In the genomic region with DNA sequence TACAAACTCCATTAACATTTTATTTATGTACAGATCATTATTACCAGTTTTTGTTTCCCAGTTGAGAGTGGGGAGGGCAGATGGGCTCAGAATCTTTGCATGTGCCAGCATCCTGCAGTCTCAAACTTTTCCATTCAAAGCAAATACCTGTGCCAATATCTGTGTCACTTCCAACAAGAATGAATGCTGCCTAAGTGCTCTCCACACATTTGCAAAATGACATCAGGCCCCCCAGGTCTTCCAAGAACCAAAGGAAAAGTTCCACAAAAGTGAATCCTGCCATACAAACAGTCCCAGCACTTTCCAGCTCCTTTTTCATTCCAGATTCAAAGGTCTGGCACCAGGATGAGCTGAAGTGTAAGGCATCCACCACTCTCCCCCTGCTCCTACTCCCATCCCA, we compare ENCODE assay signal across 15 cellular contexts. TPM values are rescaled to one million over a fixed set of nuclear protein-coding genes. Genes with fewer than 3 reads are reported as not detected.
"Had no signal": no experiment of that assay in that cellular context is flagged by ENCODE, and none has a peak within 500 bp of the region (broad histone marks: within the 10 kb centered on the region; RNA-seq: fewer than 3 reads in every experiment).

No MANE protein-coding gene starts in this region.

- H3K36me3 Mint-ChIP-seq: activated naive CD8-positive, alpha-beta T cell treated with anti-CD3 and anti-CD28 coated beads for 36 hours; natural killer cell treated with Interleukin-12 subunit alpha and Interleukin-12 subunit beta and Interleukin-15 and Interleukin-18, amount 100 ng/mL, for 72 hours had no signal

- H3K27me3 Mint-ChIP-seq: activated naive CD8-positive, alpha-beta T cell treated with anti-CD3 and anti-CD28 coated beads for 36 hours; natural killer cell treated with Interleukin-12 subunit alpha and Interleukin-12 subunit beta and Interleukin-15 and Interleukin-18, amount 100 ng/mL, for 72 hours had no signal

- H3K27me3 ChIP-seq: SJSA1 had no signal

- H3K27ac Mint-ChIP-seq: activated CD4-positive, alpha-beta memory T cell treated with anti-CD3 and anti-CD28 coated beads, Interleukin-2, amount 10 ng/mL, durations not matched to agents 7 days and 5 days; activated naive CD8-positive, alpha-beta T cell treated with anti-CD3 and anti-CD28 coated beads for 36 hours; activated T-cell treated with anti-CD3 and anti-CD28 coated beads, Interleukin-2, amount 50 U/mL, for 72 hours; natural killer cell treated with Interleukin-12 subunit alpha and Interleukin-12 subunit beta and Interleukin-15 and Interleukin-18, amount 100 ng/mL, for 72 hours had no signal

- H3K4me3 Mint-ChIP-seq: activated CD4-positive, alpha-beta memory T cell treated with anti-CD3 and anti-CD28 coated beads, Interleukin-2, amount 10 ng/mL, durations not matched to agents 7 days and 5 days; activated naive CD8-positive, alpha-beta T cell treated with anti-CD3 and anti-CD28 coated beads for 36 hours; activated T-cell treated with anti-CD3 and anti-CD28 coated beads, Interleukin-2, amount 50 U/mL, for 72 hours; natural killer cell treated with Interleukin-12 subunit alpha and Interleukin-12 subunit beta and Interleukin-15 and Interleukin-18, amount 100 ng/mL, for 72 hours had no signal

- H3K9me3 ChIP-seq: SJSA1 had no signal

- H3K27ac ChIP-seq: epithelial cell of prostate, SJSA1 had no signal

- ATAC-seq: activated T-cell treated with anti-CD3 and anti-CD28 coated beads, Interleukin-2, amount 50 U/mL, for 72 hours; natural killer cell treated with Interleukin-12 subunit alpha and Interleukin-12 subunit beta and Interleukin-15 and Interleukin-18, amount 100 ng/mL, for 72 hours had no signal

- DNase-seq: activated CD4-positive, alpha-beta memory T cell treated with anti-CD3 and anti-CD28 coated beads, Interleukin-2, amount 10 ng/mL, durations not matched to agents 7 days and 5 days; activated CD4-positive, alpha-beta T cell treated with anti-CD3 and anti-CD28 coated beads for 1 hour; activated gamma-delta T cell treated with Interleukin-2 at 50 U/mL for 16 hours; activated naive CD8-positive, alpha-beta T cell treated with anti-CD3 and anti-CD28 coated beads for 36 hours; activated T-cell treated with anti-CD3 and anti-CD28 coated beads, Interleukin-2, amount 50 U/mL, for 72 hours; anterior cingulate cortex; effector CD8-positive, alpha-beta T cell; mesenchymal stem cell had no signal

- H3K36me3 ChIP-seq: SJSA1 had no signal

- H3K4me3 ChIP-seq: SJSA1, skin epidermis had no signal

- H3K9me3 Mint-ChIP-seq: activated CD4-positive, alpha-beta memory T cell treated with anti-CD3 and anti-CD28 coated beads, Interleukin-2, amount 10 ng/mL, durations not matched to agents 7 days and 5 days; activated naive CD8-positive, alpha-beta T cell treated with anti-CD3 and anti-CD28 coated beads for 36 hours; activated T-cell treated with anti-CD3 and anti-CD28 coated beads, Interleukin-2, amount 50 U/mL, for 72 hours; natural killer cell treated with Interleukin-12 subunit alpha and Interleukin-12 subunit beta and Interleukin-15 and Interleukin-18, amount 100 ng/mL, for 72 hours had no signal

RNA-seq across cellular contexts. Expression of a gene that starts 1.7 kb away (rescaled TPM):
- total RNA-seq: osteocyte had no signal

RNA-seq across cellular contexts. Expression of a gene that starts 13.7 kb away (rescaled TPM):
- total RNA-seq: activated CD4-positive, alpha-beta memory T cell treated with anti-CD3 and anti-CD28 coated beads, Interleukin-2, amount 10 ng/mL, durations not matched to agents 7 days and 5 days; activated naive CD8-positive, alpha-beta T cell treated with anti-CD3 and anti-CD28 coated beads for 36 hours; glomerular endothelial cell; natural killer cell treated with Interleukin-12 subunit alpha and Interleukin-12 subunit beta and Interleukin-15 and Interleukin-18, amount 100 ng/mL, for 72 hours; osteocyte; SJSA1 had no signal

RNA-seq across cellular contexts. Expression of a gene that starts 29.3 kb away (rescaled TPM):
- total RNA-seq: activated CD4-positive, alpha-beta memory T cell treated with anti-CD3 and anti-CD28 coated beads, Interleukin-2, amount 10 ng/mL, durations not matched to agents 7 days and 5 days; activated T-cell treated with anti-CD3 and anti-CD28 coated beads, Interleukin-2, amount 50 U/mL, for 72 hours; glomerular endothelial cell; natural killer cell treated with Interleukin-12 subunit alpha and Interleukin-12 subunit beta and Interleukin-15 and Interleukin-18, amount 100 ng/mL, for 72 hours; osteocyte; SJSA1 had no signal

RNA-seq across cellular contexts. Expression of a gene that starts 38.5 kb away (rescaled TPM):
- total RNA-seq: activated CD4-positive, alpha-beta memory T cell treated with anti-CD3 and anti-CD28 coated beads, Interleukin-2, amount 10 ng/mL, durations not matched to agents 7 days and 5 days; activated naive CD8-positive, alpha-beta T cell treated with anti-CD3 and anti-CD28 coated beads for 36 hours; activated T-cell treated with anti-CD3 and anti-CD28 coated beads, Interleukin-2, amount 50 U/mL, for 72 hours; glomerular endothelial cell; natural killer cell treated with Interleukin-12 subunit alpha and Interleukin-12 subunit beta and Interleukin-15 and Interleukin-18, amount 100 ng/mL, for 72 hours; osteocyte; renal cortical epithelial cell; SJSA1 had no signal
